Comparison of ENCODE assay signal across 9 cellular contexts in the genomic region with DNA sequence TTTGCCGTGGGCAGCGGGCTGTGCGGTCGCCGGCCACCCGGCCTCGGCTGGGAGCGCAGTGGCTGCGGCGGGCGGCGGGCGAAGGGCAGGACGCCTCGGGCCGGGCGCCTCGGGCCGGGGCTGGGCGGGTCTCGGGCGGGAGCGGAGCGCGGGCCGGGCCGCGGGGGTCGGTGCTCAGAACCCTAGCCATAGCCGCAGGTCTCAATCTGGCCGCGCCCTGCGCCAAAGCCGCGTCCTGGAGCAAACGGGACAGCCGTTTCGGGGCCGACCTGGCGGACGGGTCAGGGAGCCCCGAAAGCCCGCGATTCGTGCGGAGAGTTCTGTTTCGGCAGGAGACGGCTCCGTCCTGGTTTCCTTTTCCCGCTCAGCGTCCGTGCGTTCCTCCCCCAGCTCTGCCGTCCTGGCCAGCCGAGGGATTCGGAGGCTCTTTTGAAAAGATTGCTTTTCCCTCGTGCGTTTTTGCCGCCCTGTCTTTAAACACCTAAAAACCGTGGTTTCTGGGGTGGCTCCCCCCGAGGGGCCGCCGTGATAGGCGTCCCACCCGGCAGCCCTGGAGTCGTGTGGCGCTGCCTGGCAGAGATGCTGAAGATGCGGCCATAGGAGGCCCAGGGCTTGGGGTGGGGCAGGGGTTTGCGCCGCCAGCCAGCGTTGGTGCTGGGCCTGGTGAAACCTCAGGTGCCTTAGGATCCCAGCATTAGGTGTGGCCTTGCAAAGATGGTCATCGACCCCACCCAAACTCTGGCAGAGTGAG. TPM values are rescaled to one million over a fixed set of nuclear protein-coding genes. Genes with fewer than 3 reads are reported as not detected.
A peak's percentile ranks its signal among the peaks of the same experiment; 100 is the strongest.
DNase-seq lines count a peak whose midpoint lies in the region; ATAC-seq and TF ChIP-seq lines count a peak whose summit lies in the region.
"Had no signal": no experiment of that assay in that cellular context is flagged by ENCODE, and none has a peak within 500 bp of the region (broad histone marks: within the 10 kb centered on the region; RNA-seq: fewer than 3 reads in every experiment).

No MANE protein-coding gene starts in this region.

- TF ChIP-seq POLR2A in sigmoid colon (IDR thresholded peaks at IDR 0.05), result no peak

- peaks cover 0 to 17% (median 14%) of the 10 kb centered on the region in 4 donors for H3K4me1 ChIP-seq in sigmoid colon

- peaks cover 0 to 12% (median 5%) of the 10 kb centered on the region in 3 donors for H3K4me1 Mint-ChIP-seq in T-cell

- no peaks in the 10 kb centered on the region for H3K9me3 Mint-ChIP-seq in T-cell

- POLR2A ChIA-PET in T-cell (lab: Charles Lee), result no interaction called here

- ATAC-seq in T-cell (replicated peaks in 1 of 4) (no peak), left ventricle myocardium superior (peak; percentile 13)
- ATAC-seq: gastroesophageal sphincter had no signal

- no peak for TF ChIP-seq EP300 in sigmoid colon (IDR thresholded peaks at IDR 0.05)

- no peaks in the 10 kb centered on the region for H3K36me3 ChIP-seq in sigmoid colon
- H3K36me3 ChIP-seq: gastroesophageal sphincter had no signal

- peak overlapping the region; percentile 50 to 73 (median 57) for H3K4me3 Mint-ChIP-seq in T-cell

- peaks cover 29 to 49% of the 10 kb centered on the region in 2 donors for H3K27me3 Mint-ChIP-seq in T-cell

- peak; percentile 17 for DNase-seq in ELR (ENCODE audit: low read depth)
- no peak for DNase-seq in T-cell
- DNase-seq in left ventricle myocardium superior, result no peak
- DNase-seq in sigmoid colon, result no peak
- no peak for DNase-seq in H4 (ENCODE audit: low spot score)
- DNase-seq in hepatic stellate cell (ENCODE audit: low spot score), result no peak
- no peak for DNase-seq in amygdala (lab: John Stamatoyannopoulos, UW)

- CTCF ChIA-PET in T-cell (lab: Charles Lee), result no interaction called here

- intact Hi-C loops in left ventricle myocardium superior (cut with micrococcal nuclease), result no loop called here
- intact Hi-C loops in sigmoid colon (cut with DNase I), result no loop called here

- no peaks in the 10 kb centered on the region for H3K36me3 Mint-ChIP-seq in T-cell

- H3K27ac ChIP-seq in sigmoid colon, result no peak overlapping the region
- H3K27ac ChIP-seq: gastroesophageal sphincter, KMS-11 had no signal

- H3K27me3 ChIP-seq in sigmoid colon, result peaks cover 12 to 69% (median 34%) of the 10 kb centered on the region in 3 donors

- H3K27ac Mint-ChIP-seq in T-cell, result no peak overlapping the region

- TF ChIP-seq CTCF in sigmoid colon (IDR thresholded peaks at IDR 0.05), result no peak

- H3K4me3 ChIP-seq in sigmoid colon, result peak overlapping the region; percentile 10 to 56 (median 42)

- H3K9me3 ChIP-seq in sigmoid colon, result no peaks in the 10 kb centered on the region
- H3K9me3 ChIP-seq: gastroesophageal sphincter had no signal

- WGBS in sigmoid colon, 2 donors, result 3 to 8% methylated on average over 72 of the region's 72 CpGs

RNA-seq across cellular contexts. Expression of a gene that starts 0.7 kb away (rescaled TPM):
- total RNA-seq in T-cell (under 1 TPM in 3 of 5 donors, not detected in 2; 0.13 to 0.25 (median 0.15) TPM), left ventricle myocardium superior (8.4 TPM), sigmoid colon (1 to 10 TPM; 1.8 to 6.5 (median 4.6) TPM)
- polyA plus RNA-seq in sigmoid colon, result 1 to 10 TPM in 1 of 3 donors, not detected in 2; 3.4 TPM
- total RNA-seq in H4 (2014; rRNA removed; shearing (Covaris generic)), result 0.04 TPM in 1 of 2 replicates, not detected in the other
